Comparison of ENCODE assay signal across 28 cellular contexts in the genomic region with DNA sequence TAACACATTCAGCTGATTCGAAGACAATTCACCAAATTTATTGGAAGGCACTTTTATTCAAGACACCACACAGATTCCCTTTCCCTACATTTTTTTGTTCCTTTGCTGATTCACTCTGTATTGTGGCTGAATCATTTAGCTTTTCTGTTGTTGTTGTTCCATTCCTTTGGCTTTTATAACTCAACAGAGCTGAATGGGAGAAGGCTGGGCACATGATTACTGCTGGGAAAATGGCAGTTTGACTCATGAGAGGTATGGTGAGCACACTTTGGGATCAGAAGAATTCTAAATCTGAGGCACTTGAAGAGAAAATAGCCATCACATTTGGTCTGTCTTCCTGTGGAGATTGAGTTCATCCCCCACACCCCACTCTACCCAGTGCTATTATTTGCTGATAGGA.
"Had no signal": no experiment of that assay in that cellular context is flagged by ENCODE, and none has a peak within 500 bp of the region (broad histone marks: within the 10 kb centered on the region; RNA-seq: fewer than 3 reads in every experiment).

No MANE protein-coding gene starts in this region.

- H3K36me3 ChIP-seq: esophagus muscularis mucosa, right lobe of liver, uterus had no signal

- DNase-seq: activated CD4-positive, alpha-beta memory T cell treated with anti-CD3 and anti-CD28 coated beads, Interleukin-2, amount 10 ng/mL, durations not matched to agents 7 days and 5 days; activated CD4-positive, alpha-beta T cell treated with anti-CD3 and anti-CD28 coated beads, Interleukin-2, amount 10 ng/mL, durations not matched to agents 24 days and 14 days; activated CD4-positive, CD25-positive, alpha-beta regulatory T cell treated with anti-CD3 and anti-CD28 coated beads, Interleukin-2, amount 50 U/mL, for 72 hours; activated gamma-delta T cell treated with Interleukin-2 at 50 U/mL for 16 hours; activated naive CD4-positive, alpha-beta T cell treated with anti-CD3 and anti-CD28 coated beads, Interleukin-2, amount 50 U/mL, for 16 hours; activated T-cell treated with anti-CD3 and anti-CD28 coated beads, Interleukin-2, amount 50 U/mL, for 4 hours; amniotic stem cell; central memory CD4-positive, alpha-beta T cell; head of caudate nucleus; hippocampal formation; left colon; mammary epithelial cell; midbrain; naive thymus-derived CD4-positive, alpha-beta T cell; occipital lobe; right lobe of liver; stimulated activated CD4-positive, alpha-beta T cell treated with anti-CD3 and anti-CD28 coated beads, Interleukin-4, amount 100 ng/mL, for 24 hours; substantia nigra; SW 1271; T-helper 9 cell; uterus had no signal

- H3K27me3 ChIP-seq: right lobe of liver, uterus had no signal

- H3K4me3 ChIP-seq: esophagus muscularis mucosa, right lobe of liver, skin epidermis, uterus had no signal

- H3K4me3 Mint-ChIP-seq: activated CD4-positive, alpha-beta memory T cell treated with anti-CD3 and anti-CD28 coated beads, Interleukin-2, amount 10 ng/mL, durations not matched to agents 7 days and 5 days; activated CD4-positive, alpha-beta T cell treated with anti-CD3 and anti-CD28 coated beads, Interleukin-2, amount 10 ng/mL, durations not matched to agents 24 days and 14 days; activated T-cell treated with anti-CD3 and anti-CD28 coated beads, Interleukin-2, amount 50 U/mL, for 4 hours; activated T-helper 17 cell treated with anti-CD3 and anti-CD28 coated beads, Interleukin-2, amount 50 U/mL, for 72 hours; naive thymus-derived CD4-positive, alpha-beta T cell; stimulated activated effector memory CD8-positive, alpha-beta T cell treated with anti-CD3 and anti-CD28 coated beads, Interleukin-12 subunit alpha, Interleukin-12 subunit beta, amount 100 ng/mL, for 72 hours; stimulated activated naive CD8-positive, alpha-beta T cell treated with anti-CD3 and anti-CD28 coated beads, Interleukin-15, Interleukin-2, amounts not matched to agents 100 ng/mL and 50 ng/mL, for 24 hours; T-helper 1 cell treated with Interleukin-12 subunit alpha and Interleukin-12 subunit beta and Interleukin-4 antibody, amounts not matched to agents 30 μg/mL and 1 μg/mL, for 36 hours; type B pancreatic cell had no signal

- H3K27ac ChIP-seq: esophagus muscularis mucosa, right lobe of liver, skin epidermis, uterus had no signal

- H3K4me1 Mint-ChIP-seq: activated CD4-positive, alpha-beta memory T cell treated with anti-CD3 and anti-CD28 coated beads, Interleukin-2, amount 10 ng/mL, durations not matched to agents 7 days and 5 days; activated CD4-positive, alpha-beta T cell treated with anti-CD3 and anti-CD28 coated beads, Interleukin-2, amount 10 ng/mL, durations not matched to agents 24 days and 14 days; activated T-helper 17 cell treated with anti-CD3 and anti-CD28 coated beads, Interleukin-2, amount 50 U/mL, for 72 hours; naive thymus-derived CD4-positive, alpha-beta T cell; stimulated activated effector memory CD8-positive, alpha-beta T cell treated with anti-CD3 and anti-CD28 coated beads, Interleukin-12 subunit alpha, Interleukin-12 subunit beta, amount 100 ng/mL, for 72 hours had no signal

- H3K9me3 Mint-ChIP-seq: activated CD4-positive, alpha-beta memory T cell treated with anti-CD3 and anti-CD28 coated beads, Interleukin-2, amount 10 ng/mL, durations not matched to agents 7 days and 5 days; activated T-helper 17 cell treated with anti-CD3 and anti-CD28 coated beads, Interleukin-2, amount 50 U/mL, for 72 hours; stimulated activated naive CD8-positive, alpha-beta T cell treated with anti-CD3 and anti-CD28 coated beads, Interleukin-15, Interleukin-2, amounts not matched to agents 100 ng/mL and 50 ng/mL, for 24 hours; T-helper 1 cell treated with Interleukin-12 subunit alpha and Interleukin-12 subunit beta and Interleukin-4 antibody, amounts not matched to agents 30 μg/mL and 1 μg/mL, for 36 hours; type B pancreatic cell had no signal

- H3K4me1 ChIP-seq: esophagus muscularis mucosa, right lobe of liver, uterus had no signal

- H3K27ac Mint-ChIP-seq: activated CD4-positive, alpha-beta memory T cell treated with anti-CD3 and anti-CD28 coated beads, Interleukin-2, amount 10 ng/mL, durations not matched to agents 7 days and 5 days; activated CD4-positive, alpha-beta T cell treated with anti-CD3 and anti-CD28 coated beads, Interleukin-2, amount 10 ng/mL, durations not matched to agents 24 days and 14 days; activated T-helper 17 cell treated with anti-CD3 and anti-CD28 coated beads, Interleukin-2, amount 50 U/mL, for 72 hours; naive thymus-derived CD4-positive, alpha-beta T cell; stimulated activated effector memory CD8-positive, alpha-beta T cell treated with anti-CD3 and anti-CD28 coated beads, Interleukin-12 subunit alpha, Interleukin-12 subunit beta, amount 100 ng/mL, for 72 hours; stimulated activated naive CD8-positive, alpha-beta T cell treated with anti-CD3 and anti-CD28 coated beads, Interleukin-15, Interleukin-2, amounts not matched to agents 100 ng/mL and 50 ng/mL, for 24 hours; T-helper 1 cell treated with Interleukin-12 subunit alpha and Interleukin-12 subunit beta and Interleukin-4 antibody, amounts not matched to agents 30 μg/mL and 1 μg/mL, for 36 hours; type B pancreatic cell had no signal

- H3K9me3 ChIP-seq: esophagus muscularis mucosa, right lobe of liver, uterus had no signal

- H3K36me3 Mint-ChIP-seq: stimulated activated effector memory CD8-positive, alpha-beta T cell treated with anti-CD3 and anti-CD28 coated beads, Interleukin-12 subunit alpha, Interleukin-12 subunit beta, amount 100 ng/mL, for 72 hours; type B pancreatic cell had no signal
